ENCODE assay signal across 8 cellular contexts in genomic region chr10:96370575-96371157, GRCh38. TPM values are rescaled to one million over a fixed set of nuclear protein-coding genes. Genes with fewer than 3 reads are reported as not detected.
A peak's percentile ranks its signal among the peaks of the same experiment; 100 is the strongest.
DNase-seq lines count a peak whose midpoint lies in the region; ATAC-seq, FAIRE-seq and TF ChIP-seq lines count a peak whose summit lies in the region.

No MANE protein-coding gene starts in this region.

- DNase-seq in BE2C, result peak; percentile 34
- peak; percentile 54 for DNase-seq in H4 (ENCODE audit: low spot score)
- peak; percentile 50 for DNase-seq in NT2/D1 (ENCODE audit: low read depth, low spot score)
- DNase-seq in activated T-cell treated with anti-CD3 and anti-CD28 coated beads, Interleukin-2, amount 50 U/mL, for 24 hours, result peak; percentile 67
- DNase-seq in fibroblast of lung (ENCODE audit: low read depth in 2 of 2), result peak; percentile 7 to 38
- peak; percentile 74 for DNase-seq in urothelium cell line (ENCODE audit: low spot score)

- no peak overlapping the region for H3K27ac Mint-ChIP-seq in activated T-cell treated with anti-CD3 and anti-CD28 coated beads, Interleukin-2, amount 50 U/mL, for 24 hours

- H3K27ac ChIP-seq in fibroblast of lung (ENCODE audit: insufficient read depth, low read length), result no peak overlapping the region
- H3K27ac ChIP-seq in neutrophil, result no peak overlapping the region

- no peaks in the 10 kb centered on the region for H3K36me3 Mint-ChIP-seq in activated T-cell treated with anti-CD3 and anti-CD28 coated beads, Interleukin-2, amount 50 U/mL, for 24 hours (ENCODE audit: low read depth)

- H3K36me3 ChIP-seq in BE2C (no peaks in the 10 kb centered on the region), NT2/D1 (ENCODE audit: insufficient read depth, insufficient read length, low read length) (no peaks in the 10 kb centered on the region), fibroblast of lung (ENCODE audit: control insufficient read depth, insufficient read depth, low read length) (no peaks in the 10 kb centered on the region), neutrophil (no peaks in the 10 kb centered on the region)

- peak; percentile 78 for TF ChIP-seq CTCF in BE2C (IDR thresholded peaks at IDR 0.05; ENCODE audit: low read depth, low read length)
- peak; percentile 62 to 84 for TF ChIP-seq CTCF in fibroblast of lung (conservative IDR thresholded peaks at IDR 0.05 in 1 of 2, IDR thresholded peaks at IDR 0.05 in 1 of 2; ENCODE audit: low read depth in 1 of 2, low read length in 2 of 2)
- peak; percentile 74 for TF ChIP-seq CTCF in neutrophil (IDR thresholded peaks at IDR 0.05)

- no peaks in the 10 kb centered on the region for H4K20me1 ChIP-seq in fibroblast of lung (ENCODE audit: control insufficient read depth, extremely low read depth, insufficient read depth, low read length)

- H2AFZ ChIP-seq in fibroblast of lung (ENCODE audit: low read length), result no peak overlapping the region

- H3K4me3 ChIP-seq in BE2C (ENCODE audit: low read depth, low read length), result no peak overlapping the region
- H3K4me3 ChIP-seq in NT2/D1 (ENCODE audit: insufficient read length, low read depth), result no peak overlapping the region
- no peak overlapping the region for H3K4me3 ChIP-seq in fibroblast of lung (replicated peaks in 1 of 4; ENCODE audit: control extremely low read depth in 1 of 4, insufficient read depth in 1 of 4, low read depth in 3 of 4, low read length in 4 of 4)
- H3K4me3 ChIP-seq in neutrophil (ENCODE audit: low read depth in 1 of 2, low read length in 1 of 2), result no peak overlapping the region

- H3K9me3 ChIP-seq in BE2C (no peaks in the 10 kb centered on the region), NT2/D1 (ENCODE audit: insufficient read depth, low read length) (no peaks in the 10 kb centered on the region; the same call in 1 of the 2 replicates), fibroblast of lung (ENCODE audit: control insufficient read depth, insufficient read depth, low read depth, low read length) (no peaks in the 10 kb centered on the region), neutrophil (no peaks in the 10 kb centered on the region)

- H3K4me2 ChIP-seq in fibroblast of lung (ENCODE audit: extremely low read depth, insufficient read depth, low read length), result no peak overlapping the region

- FAIRE-seq in urothelium cell line (lab: Jason Lieb, UNC), result no peak

- H3K4me1 ChIP-seq in BE2C (no peaks in the 10 kb centered on the region), NT2/D1 (ENCODE audit: insufficient read depth, insufficient read length) (no peaks in the 10 kb centered on the region), fibroblast of lung (ENCODE audit: control insufficient read depth, extremely low read depth, insufficient read depth, low read length) (no peaks in the 10 kb centered on the region), neutrophil (ENCODE audit: control insufficient read depth in 1 of 2, insufficient read depth in 1 of 2, low read depth in 1 of 2, low read length in 1 of 2) (peaks cover 0 to 6% of the 10 kb centered on the region in 2 experiments)

- H3K4me3 Mint-ChIP-seq in activated T-cell treated with anti-CD3 and anti-CD28 coated beads, Interleukin-2, amount 50 U/mL, for 24 hours, result no peak overlapping the region

- H3K4me1 Mint-ChIP-seq in activated T-cell treated with anti-CD3 and anti-CD28 coated beads, Interleukin-2, amount 50 U/mL, for 24 hours (ENCODE audit: low read depth), result peaks cover 13% of the 10 kb centered on the region

- H3K27me3 ChIP-seq in BE2C (no peaks in the 10 kb centered on the region), NT2/D1 (ENCODE audit: insufficient read depth, insufficient read length) (no peaks in the 10 kb centered on the region), fibroblast of lung (ENCODE audit: control insufficient read depth, insufficient read depth, low read length) (no peaks in the 10 kb centered on the region), neutrophil (peaks cover 21% of the 10 kb centered on the region)

- H3K79me2 ChIP-seq in fibroblast of lung (ENCODE audit: control insufficient read depth, insufficient read depth, low read length), result no peaks in the 10 kb centered on the region

- no peaks in the 10 kb centered on the region for H3K9me3 Mint-ChIP-seq in activated T-cell treated with anti-CD3 and anti-CD28 coated beads, Interleukin-2, amount 50 U/mL, for 24 hours

- no peak overlapping the region for H3K9ac ChIP-seq in NT2/D1 (ENCODE audit: insufficient read length, low read depth)
- no peak overlapping the region for H3K9ac ChIP-seq in fibroblast of lung (ENCODE audit: insufficient read depth, low read length)

- H3K27me3 Mint-ChIP-seq in activated T-cell treated with anti-CD3 and anti-CD28 coated beads, Interleukin-2, amount 50 U/mL, for 24 hours, result peaks cover 15% of the 10 kb centered on the region

- no peak for ATAC-seq in GM21576 (IDR thresholded peaks at IDR 0.05; ENCODE audit: unreplicated experiment)

RNA-seq across cellular contexts. Expression of gene OPALIN, which starts 11.9 kb away (rescaled TPM):
- not detected for polyA plus RNA-seq in BE2C (2012; ENCODE audit: insufficient read depth, insufficient read length, low read depth)
- not detected in 2 replicates for total RNA-seq in H4 (2014; rRNA removed; shearing (Covaris generic))
- total RNA-seq in fibroblast of lung, result not detected in 2 replicates
- polyA plus RNA-seq in fibroblast of lung, result not detected in 2 replicates
- polyA plus RNA-seq in fibroblast of lung (2012), result not detected in 2 replicates
- not detected in 2 replicates for polyA minus RNA-seq in fibroblast of lung (ENCODE audit: low replicate concordance)

Comparison
In these comparisons a context has a peak if more than half of its experiments do, and no peak if none do; other contexts are left out.
1. DNase-seq: peak in every context shown above with its lines; median percentile 74 in urothelium cell line; 67 in activated T-cell treated with anti-CD3 and anti-CD28 coated beads, Interleukin-2, amount 50 U/mL, for 24 hours; 54 in H4; 50 in NT2/D1; 34 in BE2C; 22 in fibroblast of lung.